In genomic region chr17:17937450-17937849, GRCh38 we compare ENCODE assay signal across 2 cellular contexts.
TF ChIP-seq lines count a peak whose summit lies in the region.

No MANE protein-coding gene starts in this region.

TF ChIP-seq in IMR-90, 13 proteins besides CTCF, POLR2A, EP300 and RAD21:
- TF ChIP-seq USF2 (IDR thresholded peaks at IDR 0.05; ENCODE audit: low read depth, low read length) = peak; percentile 76
- TF ChIP-seq RFX5 (IDR thresholded peaks at IDR 0.05; ENCODE audit: low read depth, low read length) = no peak
- TF ChIP-seq CHD1 (IDR thresholded peaks at IDR 0.05; ENCODE audit: low read depth, low read length) = no peak
- no peak for TF ChIP-seq SMC3 (IDR thresholded peaks at IDR 0.05; ENCODE audit: low read depth, low read length)

TF ChIP-seq in GM23338, 12 proteins besides CTCF, POLR2A, EP300 and RAD21:
- TF ChIP-seq EZH2phosphoT487 (IDR thresholded peaks at IDR 0.05; ENCODE audit: unreplicated experiment) = no peak
- TF ChIP-seq NANOG (IDR thresholded peaks at IDR 0.05; ENCODE audit: borderline replicate concordance) = no peak
- TF ChIP-seq STAT1 (IDR thresholded peaks at IDR 0.05; ENCODE audit: unreplicated experiment) = no peak
- no peak for TF ChIP-seq ZNF462 (CRISPR knock-in tag; IDR thresholded peaks at IDR 0.05)
- TF ChIP-seq ETS1 (IDR thresholded peaks at IDR 0.05) = no peak
- TF ChIP-seq JUNB (IDR thresholded peaks at IDR 0.05; ENCODE audit: unreplicated experiment) = no peak
- TF ChIP-seq EZH2 (IDR thresholded peaks at IDR 0.05; ENCODE audit: low read depth, unreplicated experiment) = no peak
- TF ChIP-seq CREB1 (CRISPR knock-in tag; IDR thresholded peaks at IDR 0.05; ENCODE audit: low read depth) = no peak
- no peak for TF ChIP-seq POLR2AphosphoS5 (IDR thresholded peaks at IDR 0.05; ENCODE audit: low read depth)
- no peak for TF ChIP-seq REST (IDR thresholded peaks at IDR 0.05; ENCODE audit: unreplicated experiment)
- TF ChIP-seq ZNF114 (CRISPR knock-in tag; IDR thresholded peaks at IDR 0.05) = no peak
- no peak for TF ChIP-seq ZNF331 (CRISPR knock-in tag; IDR thresholded peaks at IDR 0.05; ENCODE audit: low read depth)
